ENCODE assay signal across 24 cellular contexts in genomic region chr11:13826505-13827278, GRCh38.
DNase-seq lines count a peak whose midpoint lies in the region; ATAC-seq, FAIRE-seq and TF ChIP-seq lines count a peak whose summit lies in the region.
"Had no signal": no experiment of that assay in that cellular context is flagged by ENCODE, and none has a peak within 500 bp of the region (broad histone marks: within the 10 kb centered on the region; RNA-seq: fewer than 3 reads in every experiment).

No MANE protein-coding gene starts in this region.

- no peaks in the 10 kb centered on the region for H4K20me1 ChIP-seq in astrocyte (ENCODE audit: insufficient read depth, low read length)

- no peak for FAIRE-seq in astrocyte (lab: Jason Lieb, UNC)

- H2AFZ ChIP-seq in astrocyte (ENCODE audit: low read depth, low read length), result no peak overlapping the region

- H3K27ac ChIP-seq in astrocyte (ENCODE audit: low read depth, low read length), result no peak overlapping the region
- H3K27ac ChIP-seq: adrenal gland, dorsolateral prefrontal cortex, heart left ventricle, neutrophil, spleen, vagina had no signal

- H3K27ac Mint-ChIP-seq in astrocyte (ENCODE audit: unreplicated experiment), result no peak overlapping the region
- no peak overlapping the region for H3K27ac Mint-ChIP-seq in activated CD4-positive, alpha-beta T cell treated with anti-CD3 and anti-CD28 coated beads for 36 hours
- no peak overlapping the region for H3K27ac Mint-ChIP-seq in activated T-helper 17 cell treated with anti-CD3 and anti-CD28 coated beads, Interleukin-2, amount 50 U/mL, for 72 hours
- H3K27ac Mint-ChIP-seq: CD8-positive, alpha-beta memory T cell; immature natural killer cell had no signal

- H3K4me3 Mint-ChIP-seq in astrocyte (ENCODE audit: unreplicated experiment), result no peak overlapping the region
- H3K4me3 Mint-ChIP-seq in activated CD4-positive, alpha-beta T cell treated with anti-CD3 and anti-CD28 coated beads for 36 hours, result no peak overlapping the region
- H3K4me3 Mint-ChIP-seq in activated T-helper 17 cell treated with anti-CD3 and anti-CD28 coated beads, Interleukin-2, amount 50 U/mL, for 72 hours, result no peak overlapping the region
- H3K4me3 Mint-ChIP-seq: CD8-positive, alpha-beta memory T cell; immature natural killer cell had no signal

- H3K4me1 Mint-ChIP-seq in astrocyte (ENCODE audit: low read depth, unreplicated experiment), result no peaks in the 10 kb centered on the region
- no peaks in the 10 kb centered on the region for H3K4me1 Mint-ChIP-seq in activated CD4-positive, alpha-beta T cell treated with anti-CD3 and anti-CD28 coated beads for 36 hours
- H3K4me1 Mint-ChIP-seq in activated T-helper 17 cell treated with anti-CD3 and anti-CD28 coated beads, Interleukin-2, amount 50 U/mL, for 72 hours, result no peaks in the 10 kb centered on the region
- H3K4me1 Mint-ChIP-seq: immature natural killer cell had no signal

- H3K9ac ChIP-seq in astrocyte (ENCODE audit: low read length), result no peak overlapping the region
- H3K9ac ChIP-seq: SK-N-SH had no signal

- no peaks in the 10 kb centered on the region for H3K36me3 Mint-ChIP-seq in astrocyte (ENCODE audit: low read depth, unreplicated experiment)
- no peaks in the 10 kb centered on the region for H3K36me3 Mint-ChIP-seq in activated CD4-positive, alpha-beta T cell treated with anti-CD3 and anti-CD28 coated beads for 36 hours (ENCODE audit: low read depth)
- H3K36me3 Mint-ChIP-seq in activated T-helper 17 cell treated with anti-CD3 and anti-CD28 coated beads, Interleukin-2, amount 50 U/mL, for 72 hours (ENCODE audit: low read depth), result no peaks in the 10 kb centered on the region

- H3K27me3 Mint-ChIP-seq in astrocyte (ENCODE audit: low read depth, unreplicated experiment), result no peaks in the 10 kb centered on the region
- peaks cover 3% of the 10 kb centered on the region for H3K27me3 Mint-ChIP-seq in activated CD4-positive, alpha-beta T cell treated with anti-CD3 and anti-CD28 coated beads for 36 hours
- H3K27me3 Mint-ChIP-seq in activated T-helper 17 cell treated with anti-CD3 and anti-CD28 coated beads, Interleukin-2, amount 50 U/mL, for 72 hours, result peaks cover 4% of the 10 kb centered on the region

- POLR2A ChIA-PET in activated CD4-positive, alpha-beta T cell treated with anti-CD3 and anti-CD28 coated beads for 36 hours (lab: Charles Lee), result no interaction called here

- H3K4me2 ChIP-seq in astrocyte (ENCODE audit: low read length), result no peak overlapping the region
- H3K4me2 ChIP-seq: SK-N-SH had no signal

- H3K27me3 ChIP-seq in astrocyte (ENCODE audit: insufficient read depth, low read length), result no peaks in the 10 kb centered on the region
- H3K27me3 ChIP-seq: adrenal gland, heart left ventricle, neutrophil, spleen, vagina had no signal

- no peak for TF ChIP-seq CTCF in astrocyte (IDR thresholded peaks at IDR 0.05; ENCODE audit: insufficient read depth, low read depth, low read length)

- H3K36me3 ChIP-seq in astrocyte (ENCODE audit: insufficient read depth, low read length), result no peaks in the 10 kb centered on the region
- H3K36me3 ChIP-seq: adrenal gland, heart left ventricle, neutrophil, spleen, vagina had no signal

- intact Hi-C loops in activated CD4-positive, alpha-beta T cell treated with anti-CD3 and anti-CD28 coated beads for 36 hours (cut with DNase I, micrococcal nuclease), result no loop called here

- no peaks in the 10 kb centered on the region for H3K9me3 ChIP-seq in astrocyte (ENCODE audit: insufficient read depth, low read depth, low read length)
- H3K9me3 ChIP-seq: adrenal gland, neutrophil, SK-N-SH, vagina had no signal

- CTCF ChIA-PET in activated CD4-positive, alpha-beta T cell treated with anti-CD3 and anti-CD28 coated beads for 36 hours (lab: Charles Lee), result interaction anchor here (1.5 kb wide), 1 partner anchor 7 kb away, joined by 3 read pairs; no protein-coding TSS in a partner anchor

- no peaks in the 10 kb centered on the region for H3K4me1 ChIP-seq in astrocyte (ENCODE audit: insufficient read depth, low read length)
- H3K4me1 ChIP-seq: adrenal gland, heart left ventricle, spleen, vagina had no signal

- ATAC-seq in activated CD4-positive, alpha-beta T cell treated with anti-CD3 and anti-CD28 coated beads for 36 hours, result no peak
- no peak for ATAC-seq in activated T-helper 17 cell treated with anti-CD3 and anti-CD28 coated beads, Interleukin-2, amount 50 U/mL, for 72 hours (replicated peaks)
- ATAC-seq: heart left ventricle had no signal

- no peak overlapping the region for H3K4me3 ChIP-seq in astrocyte (ENCODE audit: insufficient read depth, low read depth, low read length)
- H3K4me3 ChIP-seq: adrenal gland, dorsolateral prefrontal cortex, heart left ventricle, spleen, vagina had no signal

- H3K9me3 Mint-ChIP-seq in astrocyte (ENCODE audit: unreplicated experiment), result peaks cover 4% of the 10 kb centered on the region
- H3K9me3 Mint-ChIP-seq in activated CD4-positive, alpha-beta T cell treated with anti-CD3 and anti-CD28 coated beads for 36 hours (ENCODE audit: low read depth), result peaks cover 4% of the 10 kb centered on the region
- H3K9me3 Mint-ChIP-seq in activated T-helper 17 cell treated with anti-CD3 and anti-CD28 coated beads, Interleukin-2, amount 50 U/mL, for 72 hours, result peaks cover 6% of the 10 kb centered on the region

- H3K79me2 ChIP-seq in astrocyte (ENCODE audit: insufficient read depth, low read length), result no peaks in the 10 kb centered on the region

- DNase-seq in EL, result peak; percentile 2
- peak; percentile 15 for DNase-seq in NCI-H69 (lab: John Stamatoyannopoulos, UW)
- peak; percentile 9 for DNase-seq in astrocyte (ENCODE audit: low read depth)
- peak; percentile 37 for DNase-seq in kidney tubule cell (ENCODE audit: low spot score)
- DNase-seq in stimulated activated naive CD4-positive, alpha-beta T cell treated with Interleukin-2 at 50 U/mL for 16 hours (lab: John Stamatoyannopoulos, UW), result no peak
- DNase-seq in activated CD4-positive, alpha-beta T cell treated with anti-CD3 and anti-CD28 coated beads for 36 hours, result no peak
- DNase-seq in NCI-H524 (lab: John Stamatoyannopoulos, UW), result no peak
- DNase-seq: activated CD4-positive, alpha-beta T cell treated with anti-CD3 and anti-CD28 coated beads for 4 hours; activated effector memory CD4-positive, alpha-beta T cell treated with anti-CD3 and anti-CD28 coated beads, Interleukin-2, amount 50 U/mL, for 16 hours; adrenal gland; caudate nucleus; CD8-positive, alpha-beta memory T cell; DMS79 treated with DMSO at 0.1 percent for 48 hours; dorsolateral prefrontal cortex; heart left ventricle; immature natural killer cell; NCI-H1436; NCI-H748 treated with DMSO at 0.1 percent for 48 hours; SK-N-SH; spleen; T-helper 9 cell had no signal

Comparison
In these comparisons a context has a peak if more than half of its experiments do, and no peak if none do; other contexts are left out.
1. DNase-seq: peak in EL (single experiment), NCI-H69 (single experiment), astrocyte (single experiment) and kidney tubule cell (single experiment); none in stimulated activated naive CD4-positive, alpha-beta T cell treated with Interleukin-2 at 50 U/mL for 16 hours (single experiment), activated CD4-positive, alpha-beta T cell treated with anti-CD3 and anti-CD28 coated beads for 36 hours (single experiment) and NCI-H524 (0 of 2).